In the genomic region with DNA sequence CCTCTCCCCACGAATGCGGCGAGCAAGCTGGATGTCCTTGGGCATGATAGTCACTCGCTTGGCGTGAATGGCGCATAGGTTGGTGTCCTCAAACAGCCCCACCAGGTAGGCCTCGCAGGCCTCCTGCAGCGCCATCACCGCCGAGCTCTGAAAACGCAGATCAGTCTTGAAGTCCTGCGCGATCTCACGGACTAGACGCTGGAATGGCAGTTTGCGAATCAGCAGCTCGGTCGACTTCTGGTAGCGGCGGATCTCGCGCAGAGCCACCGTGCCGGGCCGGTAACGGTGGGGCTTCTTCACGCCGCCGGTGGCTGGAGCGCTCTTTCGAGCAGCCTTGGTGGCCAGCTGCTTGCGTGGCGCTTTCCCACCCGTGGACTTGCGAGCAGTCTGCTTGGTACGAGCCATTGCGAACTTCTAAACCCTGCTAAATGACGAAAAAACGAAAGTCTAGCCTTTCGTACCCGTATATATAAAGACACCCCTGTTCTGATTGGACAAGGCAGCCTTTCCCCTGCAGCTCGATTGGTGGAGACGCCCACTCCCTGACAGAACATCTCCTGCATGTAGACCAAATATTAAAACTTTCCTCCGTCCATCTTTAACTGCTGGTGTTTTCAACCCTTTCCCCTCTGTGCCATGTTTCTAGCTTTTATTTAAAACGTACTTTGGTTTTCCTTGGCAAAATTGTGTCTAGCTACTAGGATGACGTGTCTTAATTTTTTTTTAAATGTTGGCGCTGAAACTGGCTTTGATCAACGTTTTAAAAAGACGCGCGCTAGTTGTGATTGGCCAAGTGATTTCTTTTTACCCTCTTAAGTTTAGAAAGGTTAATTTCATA, we compare ENCODE assay signal across 1 cellular context.
A peak's percentile ranks its signal among the peaks of the same experiment; 100 is the strongest.
TF ChIP-seq lines count a peak whose summit lies in the region.

No MANE protein-coding gene starts in this region.

TF ChIP-seq in K562, 482 proteins besides CTCF, POLR2A, EP300 and RAD21 (continued from another document and continues in another):
- TF ChIP-seq, protein P1, sequence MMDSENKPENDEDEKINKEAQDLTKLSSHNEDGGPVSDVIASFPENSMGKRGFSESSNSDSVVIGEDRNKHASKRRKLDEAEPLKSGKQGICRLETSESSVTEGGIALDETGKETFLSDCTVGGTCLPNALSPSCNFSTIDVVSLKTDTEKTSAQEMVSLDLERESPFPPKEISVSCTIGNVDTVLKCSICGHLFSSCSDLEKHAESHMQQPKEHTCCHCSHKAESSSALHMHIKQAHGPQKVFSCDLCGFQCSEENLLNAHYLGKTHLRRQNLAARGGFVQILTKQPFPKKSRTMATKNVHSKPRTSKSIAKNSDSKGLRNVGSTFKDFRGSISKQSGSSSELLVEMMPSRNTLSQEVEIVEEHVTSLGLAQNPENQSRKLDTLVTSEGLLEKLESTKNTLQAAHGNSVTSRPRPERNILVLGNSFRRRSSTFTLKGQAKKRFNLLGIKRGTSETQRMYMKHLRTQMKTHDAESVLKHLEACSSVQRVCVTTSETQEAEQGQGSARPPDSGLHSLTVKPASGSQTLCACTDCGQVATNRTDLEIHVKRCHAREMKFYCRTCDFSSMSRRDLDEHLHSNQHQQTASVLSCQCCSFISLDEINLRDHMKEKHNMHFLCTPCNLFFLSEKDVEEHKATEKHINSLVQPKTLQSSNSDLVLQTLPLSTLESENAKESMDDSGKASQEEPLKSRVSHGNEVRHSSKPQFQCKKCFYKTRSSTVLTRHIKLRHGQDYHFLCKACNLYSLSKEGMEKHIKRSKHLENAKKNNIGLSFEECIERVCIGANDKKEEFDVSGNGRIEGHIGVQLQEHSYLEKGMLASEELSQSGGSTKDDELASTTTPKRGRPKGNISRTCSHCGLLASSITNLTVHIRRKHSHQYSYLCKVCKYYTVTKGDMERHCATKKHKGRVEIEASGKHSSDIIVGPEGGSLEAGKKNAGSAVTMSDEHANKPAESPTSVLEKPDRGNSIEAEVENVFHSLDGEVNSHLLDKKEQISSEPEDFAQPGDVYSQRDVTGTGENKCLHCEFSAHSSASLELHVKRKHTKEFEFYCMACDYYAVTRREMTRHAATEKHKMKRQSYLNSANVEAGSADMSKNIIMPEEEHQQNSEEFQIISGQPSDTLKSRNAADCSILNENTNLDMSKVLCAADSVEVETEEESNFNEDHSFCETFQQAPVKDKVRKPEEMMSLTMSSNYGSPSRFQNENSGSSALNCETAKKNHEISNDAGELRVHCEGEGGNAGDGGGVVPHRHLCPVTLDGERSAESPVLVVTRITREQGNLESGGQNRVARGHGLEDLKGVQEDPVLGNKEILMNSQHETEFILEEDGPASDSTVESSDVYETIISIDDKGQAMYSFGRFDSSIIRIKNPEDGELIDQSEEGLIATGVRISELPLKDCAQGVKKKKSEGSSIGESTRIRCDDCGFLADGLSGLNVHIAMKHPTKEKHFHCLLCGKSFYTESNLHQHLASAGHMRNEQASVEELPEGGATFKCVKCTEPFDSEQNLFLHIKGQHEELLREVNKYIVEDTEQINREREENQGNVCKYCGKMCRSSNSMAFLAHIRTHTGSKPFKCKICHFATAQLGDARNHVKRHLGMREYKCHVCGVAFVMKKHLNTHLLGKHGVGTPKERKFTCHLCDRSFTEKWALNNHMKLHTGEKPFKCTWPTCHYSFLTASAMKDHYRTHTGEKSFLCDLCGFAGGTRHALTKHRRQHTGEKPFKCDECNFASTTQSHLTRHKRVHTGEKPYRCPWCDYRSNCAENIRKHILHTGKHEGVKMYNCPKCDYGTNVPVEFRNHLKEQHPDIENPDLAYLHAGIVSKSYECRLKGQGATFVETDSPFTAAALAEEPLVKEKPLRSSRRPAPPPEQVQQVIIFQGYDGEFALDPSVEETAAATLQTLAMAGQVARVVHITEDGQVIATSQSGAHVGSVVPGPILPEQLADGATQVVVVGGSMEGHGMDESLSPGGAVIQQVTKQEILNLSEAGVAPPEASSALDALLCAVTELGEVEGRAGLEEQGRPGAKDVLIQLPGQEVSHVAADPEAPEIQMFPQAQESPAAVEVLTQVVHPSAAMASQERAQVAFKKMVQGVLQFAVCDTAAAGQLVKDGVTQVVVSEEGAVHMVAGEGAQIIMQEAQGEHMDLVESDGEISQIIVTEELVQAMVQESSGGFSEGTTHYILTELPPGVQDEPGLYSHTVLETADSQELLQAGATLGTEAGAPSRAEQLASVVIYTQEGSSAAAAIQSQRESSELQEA (IDR thresholded peaks at IDR 0.05; ENCODE audit: low read depth): no peak
- TF ChIP-seq XRCC5 (IDR thresholded peaks at IDR 0.05; ENCODE audit: low read depth, low read length) (peak; percentile 74; the same call in 1 of the 2 replicates), POLR2G (IDR thresholded peaks at IDR 0.05; ENCODE audit: low read depth, low read length) (peak; percentile 98), KDM1A (IDR thresholded peaks at IDR 0.05) (no peak), ZKSCAN1 (IDR thresholded peaks at IDR 0.05; ENCODE audit: low read depth, low read length) (peak; percentile 20; the same call in 1 of the 2 replicates), NR4A1 (CRISPR knock-in tag; IDR thresholded peaks at IDR 0.05) (0 out of 2 replicates have a peak, but pooled peaks have one; percentile 19), NR4A1 (tag; IDR thresholded peaks at IDR 0.05) (no peak), CHCHD3 (CRISPR knock-in tag; IDR thresholded peaks at IDR 0.05) (peak; percentile 91), ZSCAN29 (IDR thresholded peaks at IDR 0.05) (no peak), HNRNPL (IDR thresholded peaks at IDR 0.05; ENCODE audit: low read depth, low read length) (peak; percentile 82), NR3C1 (CRISPR knock-in tag; IDR thresholded peaks at IDR 0.05) (no peak; the same call in 1 of the 2 replicates), ARID1B (IDR thresholded peaks at IDR 0.05) (no peak), ZNF324 (CRISPR knock-in tag; IDR thresholded peaks at IDR 0.05) (peak; percentile 54), SMARCE1 (IDR thresholded peaks at IDR 0.05) (peak; percentile 17; the same call in 1 of the 2 replicates), NFE2 (IDR thresholded peaks at IDR 0.05; ENCODE audit: low read depth) (no peak), BACH1 (tag; IDR thresholded peaks at IDR 0.05) (no peak)
- TF ChIP-seq, protein P2, sequence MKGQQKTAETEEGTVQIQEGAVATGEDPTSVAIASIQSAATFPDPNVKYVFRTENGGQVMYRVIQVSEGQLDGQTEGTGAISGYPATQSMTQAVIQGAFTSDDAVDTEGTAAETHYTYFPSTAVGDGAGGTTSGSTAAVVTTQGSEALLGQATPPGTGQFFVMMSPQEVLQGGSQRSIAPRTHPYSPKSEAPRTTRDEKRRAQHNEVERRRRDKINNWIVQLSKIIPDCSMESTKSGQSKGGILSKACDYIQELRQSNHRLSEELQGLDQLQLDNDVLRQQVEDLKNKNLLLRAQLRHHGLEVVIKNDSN (CRISPR knock-in tag; IDR thresholded peaks at IDR 0.05): peak; percentile 29; the same call in 1 of the 2 replicates
- TF ChIP-seq, protein P3, sequence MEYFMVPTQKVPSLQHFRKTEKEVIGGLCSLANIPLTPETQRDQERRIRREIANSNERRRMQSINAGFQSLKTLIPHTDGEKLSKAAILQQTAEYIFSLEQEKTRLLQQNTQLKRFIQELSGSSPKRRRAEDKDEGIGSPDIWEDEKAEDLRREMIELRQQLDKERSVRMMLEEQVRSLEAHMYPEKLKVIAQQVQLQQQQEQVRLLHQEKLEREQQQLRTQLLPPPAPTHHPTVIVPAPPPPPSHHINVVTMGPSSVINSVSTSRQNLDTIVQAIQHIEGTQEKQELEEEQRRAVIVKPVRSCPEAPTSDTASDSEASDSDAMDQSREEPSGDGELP (CRISPR knock-in tag; IDR thresholded peaks at IDR 0.05; ENCODE audit: borderline replicate concordance): peak; percentile 90
- TF ChIP-seq, protein P4, sequence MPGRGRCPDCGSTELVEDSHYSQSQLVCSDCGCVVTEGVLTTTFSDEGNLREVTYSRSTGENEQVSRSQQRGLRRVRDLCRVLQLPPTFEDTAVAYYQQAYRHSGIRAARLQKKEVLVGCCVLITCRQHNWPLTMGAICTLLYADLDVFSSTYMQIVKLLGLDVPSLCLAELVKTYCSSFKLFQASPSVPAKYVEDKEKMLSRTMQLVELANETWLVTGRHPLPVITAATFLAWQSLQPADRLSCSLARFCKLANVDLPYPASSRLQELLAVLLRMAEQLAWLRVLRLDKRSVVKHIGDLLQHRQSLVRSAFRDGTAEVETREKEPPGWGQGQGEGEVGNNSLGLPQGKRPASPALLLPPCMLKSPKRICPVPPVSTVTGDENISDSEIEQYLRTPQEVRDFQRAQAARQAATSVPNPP (IDR thresholded peaks at IDR 0.05; ENCODE audit: borderline replicate concordance, insufficient read depth, insufficient read length): no peak
- TF ChIP-seq, protein P5, sequence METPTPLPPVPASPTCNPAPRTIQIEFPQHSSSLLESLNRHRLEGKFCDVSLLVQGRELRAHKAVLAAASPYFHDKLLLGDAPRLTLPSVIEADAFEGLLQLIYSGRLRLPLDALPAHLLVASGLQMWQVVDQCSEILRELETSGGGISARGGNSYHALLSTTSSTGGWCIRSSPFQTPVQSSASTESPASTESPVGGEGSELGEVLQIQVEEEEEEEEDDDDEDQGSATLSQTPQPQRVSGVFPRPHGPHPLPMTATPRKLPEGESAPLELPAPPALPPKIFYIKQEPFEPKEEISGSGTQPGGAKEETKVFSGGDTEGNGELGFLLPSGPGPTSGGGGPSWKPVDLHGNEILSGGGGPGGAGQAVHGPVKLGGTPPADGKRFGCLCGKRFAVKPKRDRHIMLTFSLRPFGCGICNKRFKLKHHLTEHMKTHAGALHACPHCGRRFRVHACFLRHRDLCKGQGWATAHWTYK (CRISPR knock-in tag; IDR thresholded peaks at IDR 0.05): peak; percentile 95
- TF ChIP-seq, protein P6, sequence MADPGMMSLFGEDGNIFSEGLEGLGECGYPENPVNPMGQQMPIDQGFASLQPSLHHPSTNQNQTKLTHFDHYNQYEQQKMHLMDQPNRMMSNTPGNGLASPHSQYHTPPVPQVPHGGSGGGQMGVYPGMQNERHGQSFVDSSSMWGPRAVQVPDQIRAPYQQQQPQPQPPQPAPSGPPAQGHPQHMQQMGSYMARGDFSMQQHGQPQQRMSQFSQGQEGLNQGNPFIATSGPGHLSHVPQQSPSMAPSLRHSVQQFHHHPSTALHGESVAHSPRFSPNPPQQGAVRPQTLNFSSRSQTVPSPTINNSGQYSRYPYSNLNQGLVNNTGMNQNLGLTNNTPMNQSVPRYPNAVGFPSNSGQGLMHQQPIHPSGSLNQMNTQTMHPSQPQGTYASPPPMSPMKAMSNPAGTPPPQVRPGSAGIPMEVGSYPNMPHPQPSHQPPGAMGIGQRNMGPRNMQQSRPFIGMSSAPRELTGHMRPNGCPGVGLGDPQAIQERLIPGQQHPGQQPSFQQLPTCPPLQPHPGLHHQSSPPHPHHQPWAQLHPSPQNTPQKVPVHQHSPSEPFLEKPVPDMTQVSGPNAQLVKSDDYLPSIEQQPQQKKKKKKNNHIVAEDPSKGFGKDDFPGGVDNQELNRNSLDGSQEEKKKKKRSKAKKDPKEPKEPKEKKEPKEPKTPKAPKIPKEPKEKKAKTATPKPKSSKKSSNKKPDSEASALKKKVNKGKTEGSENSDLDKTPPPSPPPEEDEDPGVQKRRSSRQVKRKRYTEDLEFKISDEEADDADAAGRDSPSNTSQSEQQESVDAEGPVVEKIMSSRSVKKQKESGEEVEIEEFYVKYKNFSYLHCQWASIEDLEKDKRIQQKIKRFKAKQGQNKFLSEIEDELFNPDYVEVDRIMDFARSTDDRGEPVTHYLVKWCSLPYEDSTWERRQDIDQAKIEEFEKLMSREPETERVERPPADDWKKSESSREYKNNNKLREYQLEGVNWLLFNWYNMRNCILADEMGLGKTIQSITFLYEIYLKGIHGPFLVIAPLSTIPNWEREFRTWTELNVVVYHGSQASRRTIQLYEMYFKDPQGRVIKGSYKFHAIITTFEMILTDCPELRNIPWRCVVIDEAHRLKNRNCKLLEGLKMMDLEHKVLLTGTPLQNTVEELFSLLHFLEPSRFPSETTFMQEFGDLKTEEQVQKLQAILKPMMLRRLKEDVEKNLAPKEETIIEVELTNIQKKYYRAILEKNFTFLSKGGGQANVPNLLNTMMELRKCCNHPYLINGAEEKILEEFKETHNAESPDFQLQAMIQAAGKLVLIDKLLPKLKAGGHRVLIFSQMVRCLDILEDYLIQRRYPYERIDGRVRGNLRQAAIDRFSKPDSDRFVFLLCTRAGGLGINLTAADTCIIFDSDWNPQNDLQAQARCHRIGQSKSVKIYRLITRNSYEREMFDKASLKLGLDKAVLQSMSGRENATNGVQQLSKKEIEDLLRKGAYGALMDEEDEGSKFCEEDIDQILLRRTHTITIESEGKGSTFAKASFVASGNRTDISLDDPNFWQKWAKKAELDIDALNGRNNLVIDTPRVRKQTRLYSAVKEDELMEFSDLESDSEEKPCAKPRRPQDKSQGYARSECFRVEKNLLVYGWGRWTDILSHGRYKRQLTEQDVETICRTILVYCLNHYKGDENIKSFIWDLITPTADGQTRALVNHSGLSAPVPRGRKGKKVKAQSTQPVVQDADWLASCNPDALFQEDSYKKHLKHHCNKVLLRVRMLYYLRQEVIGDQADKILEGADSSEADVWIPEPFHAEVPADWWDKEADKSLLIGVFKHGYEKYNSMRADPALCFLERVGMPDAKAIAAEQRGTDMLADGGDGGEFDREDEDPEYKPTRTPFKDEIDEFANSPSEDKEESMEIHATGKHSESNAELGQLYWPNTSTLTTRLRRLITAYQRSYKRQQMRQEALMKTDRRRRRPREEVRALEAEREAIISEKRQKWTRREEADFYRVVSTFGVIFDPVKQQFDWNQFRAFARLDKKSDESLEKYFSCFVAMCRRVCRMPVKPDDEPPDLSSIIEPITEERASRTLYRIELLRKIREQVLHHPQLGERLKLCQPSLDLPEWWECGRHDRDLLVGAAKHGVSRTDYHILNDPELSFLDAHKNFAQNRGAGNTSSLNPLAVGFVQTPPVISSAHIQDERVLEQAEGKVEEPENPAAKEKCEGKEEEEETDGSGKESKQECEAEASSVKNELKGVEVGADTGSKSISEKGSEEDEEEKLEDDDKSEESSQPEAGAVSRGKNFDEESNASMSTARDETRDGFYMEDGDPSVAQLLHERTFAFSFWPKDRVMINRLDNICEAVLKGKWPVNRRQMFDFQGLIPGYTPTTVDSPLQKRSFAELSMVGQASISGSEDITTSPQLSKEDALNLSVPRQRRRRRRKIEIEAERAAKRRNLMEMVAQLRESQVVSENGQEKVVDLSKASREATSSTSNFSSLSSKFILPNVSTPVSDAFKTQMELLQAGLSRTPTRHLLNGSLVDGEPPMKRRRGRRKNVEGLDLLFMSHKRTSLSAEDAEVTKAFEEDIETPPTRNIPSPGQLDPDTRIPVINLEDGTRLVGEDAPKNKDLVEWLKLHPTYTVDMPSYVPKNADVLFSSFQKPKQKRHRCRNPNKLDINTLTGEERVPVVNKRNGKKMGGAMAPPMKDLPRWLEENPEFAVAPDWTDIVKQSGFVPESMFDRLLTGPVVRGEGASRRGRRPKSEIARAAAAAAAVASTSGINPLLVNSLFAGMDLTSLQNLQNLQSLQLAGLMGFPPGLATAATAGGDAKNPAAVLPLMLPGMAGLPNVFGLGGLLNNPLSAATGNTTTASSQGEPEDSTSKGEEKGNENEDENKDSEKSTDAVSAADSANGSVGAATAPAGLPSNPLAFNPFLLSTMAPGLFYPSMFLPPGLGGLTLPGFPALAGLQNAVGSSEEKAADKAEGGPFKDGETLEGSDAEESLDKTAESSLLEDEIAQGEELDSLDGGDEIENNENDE (IDR thresholded peaks at IDR 0.05; ENCODE audit: low read depth, low read length): peak; percentile 67
